ENCODE assay signal across 28 cellular contexts in genomic region chr11:63643205-63643604, GRCh38.
"Had no signal": no experiment of that assay in that cellular context is flagged by ENCODE, and none has a peak within 500 bp of the region (broad histone marks: within the 10 kb centered on the region; RNA-seq: fewer than 3 reads in every experiment).

No MANE protein-coding gene starts in this region.

- H3K4me1 ChIP-seq: gastrocnemius medialis, prostate gland, right atrium auricular region, transverse colon, upper lobe of right lung, uterus had no signal

- H3K27me3 Mint-ChIP-seq: naive B cell; natural killer cell treated with Interleukin-12 subunit alpha and Interleukin-12 subunit beta and Interleukin-15 and Interleukin-18, amount 100 ng/mL, for 72 hours had no signal

- DNase-seq: dorsolateral prefrontal cortex; effector CD4-positive, alpha-beta T cell; foreskin fibroblast; gastrocnemius medialis; head of caudate nucleus; left ventricle myocardium superior; mesenchymal stem cell; mucosa of descending colon; naive B cell; stimulated activated CD4-positive, alpha-beta T cell treated with anti-CD3 and anti-CD28 coated beads, Interleukin-12 subunit alpha, Interleukin-12 subunit beta, amount 100 ng/mL, for 4 hours; stimulated activated CD4-positive, alpha-beta T cell treated with anti-CD3 and anti-CD28 coated beads, Interleukin-1b, Interleukin-23, amount 100 ng/mL, for 48 hours; stimulated activated CD4-positive, alpha-beta T cell treated with anti-CD3 and anti-CD28 coated beads, Interleukin-4, amount 100 ng/mL, for 1 hour; stimulated activated CD8-positive, alpha-beta memory T cell treated with anti-CD3 and anti-CD28 coated beads, Interleukin-4, amount 100 ng/mL, for 48 hours; stimulated activated naive CD8-positive, alpha-beta T cell treated with anti-CD3 and anti-CD28 coated beads, Interleukin-15, Interleukin-2, amounts not matched to agents 100 U/mL and 50 U/mL, for 24 hours; transverse colon; upper lobe of right lung; uterus had no signal

- H3K27me3 ChIP-seq: dorsolateral prefrontal cortex, gastrocnemius medialis, neutrophil, right atrium auricular region, transverse colon, upper lobe of right lung, uterus had no signal

- H3K36me3 ChIP-seq: prostate gland, uterus had no signal

- H3K4me3 Mint-ChIP-seq: mesothelial cell of epicardium; naive B cell; natural killer cell treated with Interleukin-12 subunit alpha and Interleukin-12 subunit beta and Interleukin-15 and Interleukin-18, amount 100 ng/mL, for 72 hours; neural crest cell had no signal

- H3K9me3 ChIP-seq: gastrocnemius medialis, mucosa of descending colon, neutrophil, prostate gland, right atrium auricular region, transverse colon, upper lobe of right lung, uterus had no signal

- H3K27ac Mint-ChIP-seq: mesothelial cell of epicardium had no signal

- H3K27ac ChIP-seq: epithelial cell of prostate, gastrocnemius medialis, neutrophil, prostate gland, right atrium auricular region, transverse colon, upper lobe of right lung, uterus had no signal

- H3K9me3 Mint-ChIP-seq: mesothelial cell of epicardium; naive B cell; natural killer cell treated with Interleukin-12 subunit alpha and Interleukin-12 subunit beta and Interleukin-15 and Interleukin-18, amount 100 ng/mL, for 72 hours; neural crest cell had no signal

- ATAC-seq: esophagus mucosa; gastrocnemius medialis; left ventricle myocardium superior; mucosa of descending colon; natural killer cell treated with Interleukin-12 subunit alpha and Interleukin-12 subunit beta and Interleukin-15 and Interleukin-18, amount 100 ng/mL, for 72 hours; sciatic nerve; stimulated activated naive CD8-positive, alpha-beta T cell treated with anti-CD3 and anti-CD28 coated beads, Interleukin-15, Interleukin-2, amounts not matched to agents 100 U/mL and 50 U/mL, for 24 hours; upper lobe of right lung had no signal

- H3K4me3 ChIP-seq: dorsolateral prefrontal cortex, gastrocnemius medialis, lung, mucosa of descending colon, prostate gland, right atrium auricular region, smooth muscle cell, transverse colon, upper lobe of right lung, uterus had no signal

- H3K4me1 Mint-ChIP-seq: mesothelial cell of epicardium, neural crest cell had no signal
